24 cellular contexts compared by ENCODE assay signal in genomic region chr7:144791488-144791887, GRCh38.
"Had no signal": no experiment of that assay in that cellular context is flagged by ENCODE, and none has a peak within 500 bp of the region (broad histone marks: within the 10 kb centered on the region; RNA-seq: fewer than 3 reads in every experiment).

No MANE protein-coding gene starts in this region.

- H3K36me3 ChIP-seq: MG63, Peyer's patch, SJSA1 had no signal

- H3K4me3 ChIP-seq: MG63, Peyer's patch, SJSA1, SK-N-MC had no signal

- DNase-seq: IMR-90; Karpas-422; KG1; MG63; NCI-H1092 treated with DMSO at 0.1 percent for 48 hours; NCI-H1436; NCI-H187; NCI-H2029; NCI-H2081 treated with DMSO at 0.1 percent for 48 hours; NCI-H2171; NCI-H226; NCI-H446; NCI-H510A; NCI-H524 treated with DMSO at 0.1 percent for 48 hours; NCI-H69; NCI-H774; NK-92 treated with Interleukin-12 subunit alpha and Interleukin-12 subunit beta, amount 100 ng/mL, for 24 hours; PC-3; Peyer's patch; Right ventricle myocardium superior; SIG-M5 had no signal

- H3K27me3 ChIP-seq: MG63, Peyer's patch, SJSA1 had no signal

- H3K27ac ChIP-seq: Peyer's patch, SJSA1, SK-N-MC had no signal

- H3K9me3 ChIP-seq: MG63, Peyer's patch, SJSA1 had no signal

- FAIRE-seq: HepG2 had no signal

- H3K4me1 ChIP-seq: Peyer's patch, SJSA1 had no signal

- ATAC-seq: HepG2, PC-3 had no signal
